Comparison of ENCODE assay signal across 1 cellular context in the genomic region with DNA sequence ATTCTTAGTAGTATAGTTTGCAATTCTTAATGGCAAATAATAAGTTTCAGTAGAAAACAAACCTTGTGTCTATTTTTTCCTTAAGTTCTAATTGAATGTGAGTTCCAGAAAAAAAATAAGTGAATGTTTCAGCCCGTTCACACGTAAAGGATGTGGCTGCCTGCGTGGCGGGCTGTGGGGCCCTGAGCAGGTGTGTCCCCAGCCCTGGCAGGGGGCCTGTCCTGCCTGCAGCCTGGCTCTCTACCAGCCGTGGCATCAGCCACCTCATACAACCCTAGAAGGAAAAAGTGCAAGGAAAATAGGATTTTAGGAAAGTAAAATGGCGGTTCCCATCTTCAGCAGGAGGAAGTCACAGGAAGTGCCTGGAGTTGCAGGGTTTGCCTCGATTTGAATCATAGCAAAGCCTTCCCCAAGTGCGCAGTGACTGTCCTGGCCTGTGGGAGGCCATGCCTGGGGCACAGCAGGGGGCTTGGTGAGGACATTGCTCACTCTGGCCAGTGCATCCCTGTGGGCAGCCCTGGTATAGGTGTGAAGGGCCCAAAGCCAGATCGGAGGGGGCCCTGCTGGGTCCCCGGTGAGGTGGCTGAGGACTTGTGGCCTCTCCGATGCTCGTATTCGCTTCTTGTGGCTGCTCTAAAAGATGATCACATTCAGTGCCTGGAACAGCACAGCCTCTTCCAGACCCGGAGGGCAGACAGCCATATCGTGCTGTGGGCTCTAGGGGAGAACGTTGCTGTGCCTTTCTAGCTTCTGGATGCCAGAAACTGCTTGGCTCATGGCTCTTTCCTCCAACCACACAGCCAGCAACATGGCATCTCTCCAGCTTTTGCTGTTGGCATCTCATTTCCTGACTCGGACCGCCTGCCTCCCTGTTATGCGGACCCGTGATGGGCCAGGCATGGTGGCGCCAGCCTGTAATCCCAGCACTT.
TF ChIP-seq lines count a peak whose summit lies in the region.

No MANE protein-coding gene starts in this region.

TF ChIP-seq in HCT116, 20 proteins besides CTCF, POLR2A, EP300 and RAD21:
- no peak for TF ChIP-seq ZNF274 (IDR thresholded peaks at IDR 0.05; ENCODE audit: low read depth, low read length)
- TF ChIP-seq, protein P1, sequence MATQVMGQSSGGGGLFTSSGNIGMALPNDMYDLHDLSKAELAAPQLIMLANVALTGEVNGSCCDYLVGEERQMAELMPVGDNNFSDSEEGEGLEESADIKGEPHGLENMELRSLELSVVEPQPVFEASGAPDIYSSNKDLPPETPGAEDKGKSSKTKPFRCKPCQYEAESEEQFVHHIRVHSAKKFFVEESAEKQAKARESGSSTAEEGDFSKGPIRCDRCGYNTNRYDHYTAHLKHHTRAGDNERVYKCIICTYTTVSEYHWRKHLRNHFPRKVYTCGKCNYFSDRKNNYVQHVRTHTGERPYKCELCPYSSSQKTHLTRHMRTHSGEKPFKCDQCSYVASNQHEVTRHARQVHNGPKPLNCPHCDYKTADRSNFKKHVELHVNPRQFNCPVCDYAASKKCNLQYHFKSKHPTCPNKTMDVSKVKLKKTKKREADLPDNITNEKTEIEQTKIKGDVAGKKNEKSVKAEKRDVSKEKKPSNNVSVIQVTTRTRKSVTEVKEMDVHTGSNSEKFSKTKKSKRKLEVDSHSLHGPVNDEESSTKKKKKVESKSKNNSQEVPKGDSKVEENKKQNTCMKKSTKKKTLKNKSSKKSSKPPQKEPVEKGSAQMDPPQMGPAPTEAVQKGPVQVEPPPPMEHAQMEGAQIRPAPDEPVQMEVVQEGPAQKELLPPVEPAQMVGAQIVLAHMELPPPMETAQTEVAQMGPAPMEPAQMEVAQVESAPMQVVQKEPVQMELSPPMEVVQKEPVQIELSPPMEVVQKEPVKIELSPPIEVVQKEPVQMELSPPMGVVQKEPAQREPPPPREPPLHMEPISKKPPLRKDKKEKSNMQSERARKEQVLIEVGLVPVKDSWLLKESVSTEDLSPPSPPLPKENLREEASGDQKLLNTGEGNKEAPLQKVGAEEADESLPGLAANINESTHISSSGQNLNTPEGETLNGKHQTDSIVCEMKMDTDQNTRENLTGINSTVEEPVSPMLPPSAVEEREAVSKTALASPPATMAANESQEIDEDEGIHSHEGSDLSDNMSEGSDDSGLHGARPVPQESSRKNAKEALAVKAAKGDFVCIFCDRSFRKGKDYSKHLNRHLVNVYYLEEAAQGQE (IDR thresholded peaks at IDR 0.05; ENCODE audit: low read depth) = no peak
- TF ChIP-seq TCF7L2 (IDR thresholded peaks at IDR 0.05; ENCODE audit: borderline replicate concordance, extremely low read depth, insufficient read depth, insufficient read length) = no peak
- TF ChIP-seq, protein P2, sequence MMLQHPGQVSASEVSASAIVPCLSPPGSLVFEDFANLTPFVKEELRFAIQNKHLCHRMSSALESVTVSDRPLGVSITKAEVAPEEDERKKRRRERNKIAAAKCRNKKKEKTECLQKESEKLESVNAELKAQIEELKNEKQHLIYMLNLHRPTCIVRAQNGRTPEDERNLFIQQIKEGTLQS (IDR thresholded peaks at IDR 0.05) = no peak
- no peak for TF ChIP-seq EGR1 (IDR thresholded peaks at IDR 0.05; ENCODE audit: low read depth)
- no peak for TF ChIP-seq YY1 (IDR thresholded peaks at IDR 0.05; ENCODE audit: extremely low read depth, insufficient replicate concordance, low read depth, low read length)
- TF ChIP-seq CBX3 (IDR thresholded peaks at IDR 0.05; ENCODE audit: low read depth) = no peak
- TF ChIP-seq, protein P3, sequence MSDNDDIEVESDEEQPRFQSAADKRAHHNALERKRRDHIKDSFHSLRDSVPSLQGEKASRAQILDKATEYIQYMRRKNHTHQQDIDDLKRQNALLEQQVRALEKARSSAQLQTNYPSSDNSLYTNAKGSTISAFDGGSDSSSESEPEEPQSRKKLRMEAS (IDR thresholded peaks at IDR 0.05) = no peak
- no peak for TF ChIP-seq SIN3A (IDR thresholded peaks at IDR 0.05; ENCODE audit: low read depth)
- TF ChIP-seq ELF1 (IDR thresholded peaks at IDR 0.05; ENCODE audit: borderline replicate concordance, low read depth) = no peak
- no peak for TF ChIP-seq EZH2phosphoT487 (IDR thresholded peaks at IDR 0.05; ENCODE audit: borderline replicate concordance)
- TF ChIP-seq ZFX (IDR thresholded peaks at IDR 0.05) = no peak
- TF ChIP-seq FOSL1 (IDR thresholded peaks at IDR 0.05; ENCODE audit: low read depth) = no peak
- TF ChIP-seq SRF (IDR thresholded peaks at IDR 0.05; ENCODE audit: low read depth) = no peak
- TF ChIP-seq SP1 (IDR thresholded peaks at IDR 0.05; ENCODE audit: low read depth) = no peak
- no peak for TF ChIP-seq EZH2 (IDR thresholded peaks at IDR 0.05)
- TF ChIP-seq CEBPB (IDR thresholded peaks at IDR 0.05; ENCODE audit: low read depth) = no peak
- no peak for TF ChIP-seq JUND (IDR thresholded peaks at IDR 0.05)
